15 cellular contexts compared by ENCODE assay signal in genomic region chr13:66506979-66507378, GRCh38.
DNase-seq lines count a peak whose midpoint lies in the region; ATAC-seq and TF ChIP-seq lines count a peak whose summit lies in the region.
"Had no signal": no experiment of that assay in that cellular context is flagged by ENCODE, and none has a peak within 500 bp of the region (broad histone marks: within the 10 kb centered on the region; RNA-seq: fewer than 3 reads in every experiment).

No MANE protein-coding gene starts in this region.

- TF ChIP-seq POLR2A in transverse colon (IDR thresholded peaks at IDR 0.05) = no peak

- H3K27ac Mint-ChIP-seq in chondrocyte (ENCODE audit: unreplicated experiment) = peak overlapping the region; percentile 50
- H3K27ac Mint-ChIP-seq: activated T-cell treated with anti-CD3 and anti-CD28 coated beads, Interleukin-2, amount 50 U/mL, for 24 hours had no signal

- peak; percentile 65 for ATAC-seq in GM18498 (IDR thresholded peaks at IDR 0.05; ENCODE audit: unreplicated experiment)
- ATAC-seq in GM21381 (IDR thresholded peaks at IDR 0.05; ENCODE audit: unreplicated experiment) = peak; percentile 82
- peak; percentile 51 for ATAC-seq in HG03354 (IDR thresholded peaks at IDR 0.05; ENCODE audit: poor library complexity, severe bottlenecking, unreplicated experiment)
- no peak for ATAC-seq in HG02870 (IDR thresholded peaks at IDR 0.05; ENCODE audit: unreplicated experiment)

- H3K4me1 Mint-ChIP-seq in chondrocyte (ENCODE audit: low read depth) = peaks cover 23% of the 10 kb centered on the region

- 67 to 68% methylated on average over 2 of the region's 2 CpGs for WGBS in transverse colon (ENCODE audit: low coverage in 1 of 2), 2 donors

- in situ Hi-C loops in transverse colon (cut with MboI; ENCODE audit: low pct_ligation_motif_present in 1 of 4, low pct_unique_long_range_greater_than_20kb in 1 of 4, low sequenced_read_pairs in 3 of 4) = no loop called here

- DNase-seq in chondrocyte (ENCODE audit: low spot score) = no peak
- DNase-seq in cerebellum (ENCODE audit: low spot score) = no peak
- DNase-seq in transverse colon = no peak
- no peak for DNase-seq in stimulated activated CD4-positive, alpha-beta T cell treated with anti-CD3 and anti-CD28 coated beads, Interleukin-15, amount 100 ng/mL, for 24 hours
- DNase-seq: activated CD4-positive, CD25-positive, alpha-beta regulatory T cell treated with anti-CD3 and anti-CD28 coated beads, Interleukin-2, amount 50 U/mL, for 72 hours; activated T-cell treated with anti-CD3 and anti-CD28 coated beads, Interleukin-2, amount 50 U/mL, for 24 hours; aorta; Calu3; NCI-H2081 treated with DMSO at 0.1 percent for 48 hours had no signal

- H3K4me3 ChIP-seq in transverse colon = no peak overlapping the region

- no peaks in the 10 kb centered on the region for H3K9me3 ChIP-seq in transverse colon

- TF ChIP-seq CTCF in chondrocyte (IDR thresholded peaks at IDR 0.05) (no peak), transverse colon (IDR thresholded peaks at IDR 0.05) (no peak)

- H3K36me3 ChIP-seq in transverse colon = no peaks in the 10 kb centered on the region

- no peak overlapping the region for H3K27ac ChIP-seq in transverse colon
- H3K27ac ChIP-seq: HL-60, parathyroid adenoma had no signal

- H3K9me3 Mint-ChIP-seq in chondrocyte (ENCODE audit: low read depth) = peaks cover 3% of the 10 kb centered on the region

- no peaks in the 10 kb centered on the region for H3K27me3 ChIP-seq in transverse colon

- TF ChIP-seq EP300 in transverse colon (IDR thresholded peaks at IDR 0.05; ENCODE audit: low read depth) = no peak

- no peaks in the 10 kb centered on the region for H3K27me3 Mint-ChIP-seq in chondrocyte (ENCODE audit: low read depth)
- H3K27me3 Mint-ChIP-seq: activated T-cell treated with anti-CD3 and anti-CD28 coated beads, Interleukin-2, amount 50 U/mL, for 24 hours had no signal

- intact Hi-C loops in transverse colon (cut with DNase I; ENCODE audit: low total_unique reads) = no loop called here

- peak overlapping the region; percentile 27 for H3K4me3 Mint-ChIP-seq in chondrocyte (ENCODE audit: unreplicated experiment)
- H3K4me3 Mint-ChIP-seq: activated T-cell treated with anti-CD3 and anti-CD28 coated beads, Interleukin-2, amount 50 U/mL, for 24 hours had no signal

- no peaks in the 10 kb centered on the region for H3K36me3 Mint-ChIP-seq in chondrocyte (ENCODE audit: low read depth)

- H3K4me1 ChIP-seq in transverse colon = no peaks in the 10 kb centered on the region
- H3K4me1 ChIP-seq: parathyroid adenoma had no signal
